In the genomic region with DNA sequence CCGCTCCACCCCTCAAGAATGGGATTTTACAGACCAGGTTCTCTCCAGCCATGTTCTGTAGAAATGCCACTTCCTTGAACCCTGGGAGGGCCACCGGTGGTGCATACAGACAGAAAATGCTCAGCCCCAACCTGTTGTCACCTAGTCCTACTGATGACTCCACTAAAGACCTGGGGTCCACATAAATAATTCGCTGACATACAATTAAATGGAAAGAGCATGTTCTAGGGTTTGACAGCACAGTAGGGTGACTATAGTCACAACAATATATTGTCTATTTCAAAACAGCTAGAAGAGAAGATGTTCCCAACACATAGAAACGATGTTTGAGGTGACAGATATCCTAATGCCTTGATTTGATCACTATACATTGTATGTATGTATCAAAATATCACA, we compare ENCODE assay signal across 11 cellular contexts.
"Had no signal": no experiment of that assay in that cellular context is flagged by ENCODE, and none has a peak within 500 bp of the region (broad histone marks: within the 10 kb centered on the region; RNA-seq: fewer than 3 reads in every experiment).

No MANE protein-coding gene starts in this region.

- H3K4me2 ChIP-seq: GM23338 had no signal

- H3K9ac ChIP-seq: GM23248 had no signal

- ATAC-seq: GM23338, HCT116 had no signal

- H3K4me3 ChIP-seq: GM23248, GM23338, HAP-1 had no signal

- H2AFZ ChIP-seq: GM23248, GM23338 had no signal

- DNase-seq: GM23248, GOT3, H7, H9, HCEC 1CT, HFFc6 had no signal

- H3K27ac ChIP-seq: GM23248 had no signal

- FAIRE-seq: H1, H54 had no signal

- H3K36me3 ChIP-seq: HAP-1 had no signal

- H3K4me1 ChIP-seq: HAP-1 had no signal

- H3K9me3 ChIP-seq: HAP-1 had no signal
